14 cellular contexts compared by ENCODE assay signal in genomic region chr17:50913120-50913519, GRCh38.
"Had no signal": no experiment of that assay in that cellular context is flagged by ENCODE, and none has a peak within 500 bp of the region (broad histone marks: within the 10 kb centered on the region; RNA-seq: fewer than 3 reads in every experiment).

No MANE protein-coding gene starts in this region.

- ATAC-seq: activated CD4-positive, CD25-positive, alpha-beta regulatory T cell treated with anti-CD3 and anti-CD28 coated beads, Interleukin-2, amount 50 U/mL, for 24 hours; stimulated activated naive B cell treated with anti-CD40 and anti-IgM and Interleukin-4, amounts not matched to agents 10 μg/mL and 1 μg/mL and 100 μg/mL, for 72 hours had no signal

- H3K4me1 ChIP-seq: ascending aorta, uterus had no signal

- H3K27me3 ChIP-seq: ascending aorta, colonic mucosa, sigmoid colon, testis, uterus had no signal

- H3K27ac ChIP-seq: ascending aorta, colonic mucosa, sigmoid colon, testis, uterus had no signal

- H3K4me3 ChIP-seq: ascending aorta, colonic mucosa, sigmoid colon, testis, uterus had no signal

- H3K36me3 ChIP-seq: ascending aorta, colonic mucosa, sigmoid colon, uterus had no signal

- FAIRE-seq: endothelial cell of umbilical vein had no signal

- H3K9me3 ChIP-seq: ascending aorta, colonic mucosa, sigmoid colon, testis, uterus had no signal

- DNase-seq: activated CD4-positive, alpha-beta T cell treated with anti-CD3 and anti-CD28 coated beads, Interleukin-2, amount 50 U/mL, for 4 hours; colonic mucosa; foreskin melanocyte; head of caudate nucleus; mammary epithelial cell; nephron progenitor cell; sigmoid colon; stimulated activated CD4-positive, alpha-beta T cell treated with anti-CD3 and anti-CD28 coated beads, Interleukin-2, amount 100 ng/mL, for 24 hours; stimulated activated naive B cell treated with anti-CD40 and anti-IgM and Interleukin-4, amounts not matched to agents 10 μg/mL and 1 μg/mL and 100 μg/mL, for 72 hours; testis; uterus had no signal
